In genomic region chr22:25659413-25659812, GRCh38 we compare ENCODE assay signal across 23 cellular contexts.
"Had no signal": no experiment of that assay in that cellular context is flagged by ENCODE, and none has a peak within 500 bp of the region (broad histone marks: within the 10 kb centered on the region; RNA-seq: fewer than 3 reads in every experiment).

No MANE protein-coding gene starts in this region.

- DNase-seq: IMR-90, Karpas-422, KG1, MG63, NCI-H1092, NCI-H1105 treated with DMSO at 0.1 percent for 48 hours, NCI-H1417 treated with DMSO at 0.1 percent for 48 hours, NCI-H146, NCI-H1694 treated with DMSO at 0.1 percent for 48 hours, NCI-H1930, NCI-H2081, NCI-H2107, NCI-H226, NCI-H510A, NCI-H524 treated with DMSO at 0.1 percent for 48 hours, NCI-H69, NCI-H774, Right ventricle myocardium superior, RPMI8226, SIG-M5 had no signal

- H3K27ac ChIP-seq: SJSA1, SK-N-MC had no signal

- FAIRE-seq: RCC 7860 had no signal

- H3K27me3 ChIP-seq: SJSA1 had no signal

- H3K4me3 ChIP-seq: MG63, SJSA1, SK-N-MC had no signal
